ENCODE assay signal across 26 cellular contexts in genomic region chr3:13474021-13474420, GRCh38.
"Had no signal": no experiment of that assay in that cellular context is flagged by ENCODE, and none has a peak within 500 bp of the region (broad histone marks: within the 10 kb centered on the region; RNA-seq: fewer than 3 reads in every experiment).

No MANE protein-coding gene starts in this region.

- H3K27ac Mint-ChIP-seq: dendritic cell treated with granulocyte-macrophage colony-stimulating factor and Interleukin-4, amounts not matched to agents 40 ng/mL and 50 ng/mL, for 4 days; effector memory CD8-positive, alpha-beta T cell; endodermal cell; memory B cell had no signal

- ATAC-seq: effector memory CD8-positive, alpha-beta T cell; esophagus mucosa; gastrocnemius medialis; heart right ventricle; left colon; left lobe of liver had no signal

- H3K9me3 Mint-ChIP-seq: dendritic cell treated with granulocyte-macrophage colony-stimulating factor and Interleukin-4, amounts not matched to agents 40 ng/mL and 50 ng/mL, for 4 days; effector memory CD8-positive, alpha-beta T cell; endodermal cell; memory B cell had no signal

- H3K4me3 Mint-ChIP-seq: dendritic cell treated with granulocyte-macrophage colony-stimulating factor and Interleukin-4, amounts not matched to agents 40 ng/mL and 50 ng/mL, for 4 days; effector memory CD8-positive, alpha-beta T cell; endodermal cell; memory B cell had no signal

- DNase-seq: colonic mucosa; cortex of kidney; effector CD8-positive, alpha-beta T cell; effector memory CD8-positive, alpha-beta T cell; endodermal cell; erythroblast; esophagus squamous epithelium; foreskin fibroblast; foreskin melanocyte; gastrocnemius medialis; glutamatergic neuron; head of caudate nucleus; heart right ventricle; hippocampal formation; islet precursor cell; kidney; kidney glomerular epithelial cell; left colon; left ventricle myocardium inferior; mammary epithelial cell; mesendoderm; midbrain had no signal

- H3K36me3 Mint-ChIP-seq: memory B cell had no signal
